ENCODE assay signal across 4 cellular contexts in genomic region chr9:18989097-18989496, GRCh38. TPM values are rescaled to one million over a fixed set of nuclear protein-coding genes. Genes with fewer than 3 reads are reported as not detected.
"Had no signal": no experiment of that assay in that cellular context is flagged by ENCODE, and none has a peak within 500 bp of the region (broad histone marks: within the 10 kb centered on the region; RNA-seq: fewer than 3 reads in every experiment).

No MANE protein-coding gene starts in this region.

- H3K4me3 ChIP-seq: GM12878 had no signal

- ATAC-seq: GM12878 had no signal

- DNase-seq: GDM1, GF-D8 had no signal

RNA-seq across cellular contexts. Expression of gene SAXO1, which starts 43.9 kb away (rescaled TPM):
- total RNA-seq: G401, GM12878 had no signal
